37 cellular contexts compared by ENCODE assay signal in the genomic region with DNA sequence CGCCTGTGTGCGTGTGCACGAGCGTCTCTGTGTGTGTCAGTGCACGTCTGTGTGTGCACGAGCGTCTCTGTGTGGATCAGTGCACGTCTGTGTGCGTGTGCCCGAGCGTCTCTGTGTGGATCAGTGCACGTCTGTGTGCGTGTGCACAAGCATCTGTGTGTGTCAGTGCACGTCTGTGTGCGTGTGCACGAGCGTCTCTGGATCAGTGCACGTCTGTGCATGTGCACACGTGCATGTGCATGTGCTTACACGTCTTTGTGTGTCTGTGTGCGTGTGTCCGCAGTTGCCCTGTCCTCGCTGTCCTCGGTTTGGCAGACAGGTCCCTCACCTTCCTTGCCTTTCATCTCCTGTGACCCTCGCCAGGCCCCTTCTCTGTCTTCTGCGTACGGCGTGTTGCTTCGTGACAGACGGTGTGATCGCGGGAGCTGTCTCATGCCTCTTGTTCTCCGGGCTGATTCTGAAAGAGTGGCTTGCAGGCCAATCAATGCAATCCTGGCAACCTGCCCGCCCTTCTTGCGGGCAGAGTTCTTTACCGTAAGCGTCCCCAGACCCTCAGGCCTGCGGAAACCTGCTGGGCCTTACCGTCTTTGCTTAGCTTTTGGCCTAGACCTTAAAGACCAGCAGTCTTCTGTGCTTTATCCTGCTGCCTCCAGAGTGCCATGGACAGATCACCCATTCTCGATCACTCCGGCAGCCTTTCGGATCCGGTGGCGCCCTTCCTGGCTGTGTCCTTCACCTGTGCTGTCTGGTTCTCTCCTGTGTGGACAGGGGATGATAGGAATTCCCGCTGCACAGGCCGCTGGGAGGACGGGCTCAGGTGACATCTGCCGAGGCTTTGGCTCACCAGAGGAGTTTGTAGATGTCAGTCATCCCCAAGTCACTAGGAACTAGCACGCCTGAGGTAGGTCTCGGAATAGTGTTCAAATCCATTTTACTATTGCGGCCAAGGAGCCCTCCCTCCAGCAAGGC. TPM values are rescaled to one million over a fixed set of nuclear protein-coding genes. Genes with fewer than 3 reads are reported as not detected.
"Had no signal": no experiment of that assay in that cellular context is flagged by ENCODE, and none has a peak within 500 bp of the region (broad histone marks: within the 10 kb centered on the region; RNA-seq: fewer than 3 reads in every experiment).

No MANE protein-coding gene starts in this region.

- FAIRE-seq: TTC549 had no signal

- H3K9ac ChIP-seq: parathyroid adenoma had no signal

- H3K9me3 ChIP-seq: breast epithelium, esophagus squamous epithelium, heart right ventricle, thoracic aorta, vagina had no signal

- ATAC-seq: activated CD8-positive, alpha-beta memory T cell treated with anti-CD3 and anti-CD28 coated beads, Interleukin-2, amount 10 ng/mL, durations not matched to agents 7 days and 5 days; activated CD8-positive, alpha-beta T cell treated with anti-CD3 and anti-CD28 coated beads for 36 hours; activated naive CD8-positive, alpha-beta T cell treated with anti-CD3 and anti-CD28 coated beads, Interleukin-2, amount 50 U/mL, for 24 hours; heart right ventricle; left ventricle myocardium superior; right cardiac atrium; stimulated activated effector memory CD8-positive, alpha-beta T cell treated with anti-CD3 and anti-CD28 coated beads, Interleukin-12 subunit alpha, Interleukin-12 subunit beta, amount 100 ng/mL, for 72 hours had no signal

- H3K27ac ChIP-seq: breast epithelium, epithelial cell of prostate, esophagus squamous epithelium, heart right ventricle, parathyroid adenoma, thoracic aorta, vagina, WERI-Rb-1 had no signal

- H3K27me3 Mint-ChIP-seq: activated CD8-positive, alpha-beta memory T cell treated with anti-CD3 and anti-CD28 coated beads, Interleukin-2, amount 10 ng/mL, durations not matched to agents 7 days and 5 days; activated CD8-positive, alpha-beta T cell treated with anti-CD3 and anti-CD28 coated beads for 36 hours; activated naive CD4-positive, alpha-beta T cell treated with anti-CD3 and anti-CD28 coated beads, Interleukin-2, amount 50 U/mL, for 24 hours; activated naive CD8-positive, alpha-beta T cell treated with anti-CD3 and anti-CD28 coated beads, Interleukin-2, amount 50 U/mL, for 24 hours; central memory CD8-positive, alpha-beta T cell; naive B cell; stimulated activated naive CD8-positive, alpha-beta T cell treated with anti-CD3 and anti-CD28 coated beads, Interleukin-15, Interleukin-2, amounts not matched to agents 100 ng/mL and 50 ng/mL, for 24 hours; type B pancreatic cell had no signal

- H3K4me1 ChIP-seq: breast epithelium, parathyroid adenoma, vagina had no signal

- H3K27ac Mint-ChIP-seq: activated CD8-positive, alpha-beta memory T cell treated with anti-CD3 and anti-CD28 coated beads, Interleukin-2, amount 10 ng/mL, durations not matched to agents 7 days and 5 days; activated CD8-positive, alpha-beta T cell treated with anti-CD3 and anti-CD28 coated beads for 36 hours; activated naive CD4-positive, alpha-beta T cell treated with anti-CD3 and anti-CD28 coated beads, Interleukin-2, amount 50 U/mL, for 24 hours; activated naive CD8-positive, alpha-beta T cell treated with anti-CD3 and anti-CD28 coated beads, Interleukin-2, amount 50 U/mL, for 24 hours; activated T-helper 2 cell treated with anti-CD3 and anti-CD28 coated beads, Interferon-gamma antibody, Interleukin-2, Interleukin-4, amounts not matched to agents 10 μg/mL and 5 μg/mL and 100 μg/mL, durations not matched to agents 14 hours and 24 hours and 36 hours; mesothelial cell of epicardium; naive B cell; nephron progenitor cell; stimulated activated effector memory CD8-positive, alpha-beta T cell treated with anti-CD3 and anti-CD28 coated beads, Interleukin-12 subunit alpha, Interleukin-12 subunit beta, amount 100 ng/mL, for 72 hours; stimulated activated naive CD8-positive, alpha-beta T cell treated with anti-CD3 and anti-CD28 coated beads, Interleukin-15, Interleukin-2, amounts not matched to agents 100 ng/mL and 50 ng/mL, for 24 hours; type B pancreatic cell had no signal

- H3K4me3 Mint-ChIP-seq: activated CD8-positive, alpha-beta memory T cell treated with anti-CD3 and anti-CD28 coated beads, Interleukin-2, amount 10 ng/mL, durations not matched to agents 7 days and 5 days; activated CD8-positive, alpha-beta T cell treated with anti-CD3 and anti-CD28 coated beads for 36 hours; activated naive CD4-positive, alpha-beta T cell treated with anti-CD3 and anti-CD28 coated beads, Interleukin-2, amount 50 U/mL, for 24 hours; activated naive CD8-positive, alpha-beta T cell treated with anti-CD3 and anti-CD28 coated beads, Interleukin-2, amount 50 U/mL, for 24 hours; central memory CD8-positive, alpha-beta T cell; mesothelial cell of epicardium; naive B cell; nephron progenitor cell; stimulated activated effector memory CD8-positive, alpha-beta T cell treated with anti-CD3 and anti-CD28 coated beads, Interleukin-12 subunit alpha, Interleukin-12 subunit beta, amount 100 ng/mL, for 72 hours; stimulated activated naive CD8-positive, alpha-beta T cell treated with anti-CD3 and anti-CD28 coated beads, Interleukin-15, Interleukin-2, amounts not matched to agents 100 ng/mL and 50 ng/mL, for 24 hours; type B pancreatic cell had no signal

- H3K36me3 ChIP-seq: WERI-Rb-1 had no signal

- H3K27me3 ChIP-seq: breast epithelium, esophagus squamous epithelium, heart right ventricle, vagina had no signal

- H3K4me3 ChIP-seq: breast epithelium, esophagus squamous epithelium, heart right ventricle, thoracic aorta, vagina had no signal

- DNase-seq: activated CD4-positive, alpha-beta T cell treated with anti-CD3 and anti-CD28 coated beads, Interleukin-2, amount 50 U/mL, for 1 hour; activated CD4-positive, CD25-positive, alpha-beta regulatory T cell treated with anti-CD3 and anti-CD28 coated beads, Interleukin-2, amount 50 U/mL, for 72 hours; activated CD8-positive, alpha-beta memory T cell treated with anti-CD3 and anti-CD28 coated beads, Interleukin-2, amount 10 ng/mL, durations not matched to agents 7 days and 5 days; activated CD8-positive, alpha-beta T cell treated with anti-CD3 and anti-CD28 coated beads for 36 hours; activated naive CD8-positive, alpha-beta T cell treated with anti-CD3 and anti-CD28 coated beads, Interleukin-2, amount 50 U/mL, for 24 hours; activated T-cell treated with anti-CD3 and anti-CD28 coated beads, Interleukin-2, amount 50 U/mL, for 48 hours; amygdala; dermis blood vessel endothelial cell; effector CD4-positive, alpha-beta T cell; esophagus squamous epithelium; foreskin melanocyte; heart right ventricle; naive B cell; nephron progenitor cell; nucleus accumbens; stimulated activated CD4-positive, alpha-beta T cell treated with anti-CD3 and anti-CD28 coated beads, Interleukin-4, amount 100 ng/mL, for 24 hours; WERI-Rb-1 had no signal

- H3K9me3 Mint-ChIP-seq: activated CD8-positive, alpha-beta T cell treated with anti-CD3 and anti-CD28 coated beads for 36 hours; activated naive CD4-positive, alpha-beta T cell treated with anti-CD3 and anti-CD28 coated beads, Interleukin-2, amount 50 U/mL, for 24 hours; activated naive CD8-positive, alpha-beta T cell treated with anti-CD3 and anti-CD28 coated beads, Interleukin-2, amount 50 U/mL, for 24 hours; central memory CD8-positive, alpha-beta T cell; nephron progenitor cell; stimulated activated effector memory CD8-positive, alpha-beta T cell treated with anti-CD3 and anti-CD28 coated beads, Interleukin-12 subunit alpha, Interleukin-12 subunit beta, amount 100 ng/mL, for 72 hours; stimulated activated naive CD8-positive, alpha-beta T cell treated with anti-CD3 and anti-CD28 coated beads, Interleukin-15, Interleukin-2, amounts not matched to agents 100 ng/mL and 50 ng/mL, for 24 hours; type B pancreatic cell had no signal

- H3K4me1 Mint-ChIP-seq: activated CD8-positive, alpha-beta memory T cell treated with anti-CD3 and anti-CD28 coated beads, Interleukin-2, amount 10 ng/mL, durations not matched to agents 7 days and 5 days; activated naive CD4-positive, alpha-beta T cell treated with anti-CD3 and anti-CD28 coated beads, Interleukin-2, amount 50 U/mL, for 24 hours; mesothelial cell of epicardium had no signal

- H2AFZ ChIP-seq: parathyroid adenoma had no signal

RNA-seq across cellular contexts. Expression of gene NECAB2, which starts 50.6 kb away (rescaled TPM):
- total RNA-seq: activated CD8-positive, alpha-beta memory T cell treated with anti-CD3 and anti-CD28 coated beads, Interleukin-2, amount 10 ng/mL, durations not matched to agents 7 days and 5 days; activated CD8-positive, alpha-beta T cell treated with anti-CD3 and anti-CD28 coated beads for 36 hours; activated T-helper 2 cell treated with anti-CD3 and anti-CD28 coated beads, Interferon-gamma antibody, Interleukin-2, Interleukin-4, amounts not matched to agents 10 μg/mL and 5 μg/mL and 100 μg/mL, durations not matched to agents 14 hours and 24 hours and 36 hours; dermis blood vessel endothelial cell; esophagus squamous epithelium; glomerular endothelial cell; lung microvascular endothelial cell; skeletal muscle tissue; subcutaneous adipose tissue; T-helper 1 cell treated with Interleukin-12 subunit alpha and Interleukin-12 subunit beta and Interleukin-4 antibody, amounts not matched to agents 30 ng/mL and 1 ng/mL, for 36 hours; thoracic aorta; vagina had no signal
